ENCODE assay signal across 8 cellular contexts in the genomic region with DNA sequence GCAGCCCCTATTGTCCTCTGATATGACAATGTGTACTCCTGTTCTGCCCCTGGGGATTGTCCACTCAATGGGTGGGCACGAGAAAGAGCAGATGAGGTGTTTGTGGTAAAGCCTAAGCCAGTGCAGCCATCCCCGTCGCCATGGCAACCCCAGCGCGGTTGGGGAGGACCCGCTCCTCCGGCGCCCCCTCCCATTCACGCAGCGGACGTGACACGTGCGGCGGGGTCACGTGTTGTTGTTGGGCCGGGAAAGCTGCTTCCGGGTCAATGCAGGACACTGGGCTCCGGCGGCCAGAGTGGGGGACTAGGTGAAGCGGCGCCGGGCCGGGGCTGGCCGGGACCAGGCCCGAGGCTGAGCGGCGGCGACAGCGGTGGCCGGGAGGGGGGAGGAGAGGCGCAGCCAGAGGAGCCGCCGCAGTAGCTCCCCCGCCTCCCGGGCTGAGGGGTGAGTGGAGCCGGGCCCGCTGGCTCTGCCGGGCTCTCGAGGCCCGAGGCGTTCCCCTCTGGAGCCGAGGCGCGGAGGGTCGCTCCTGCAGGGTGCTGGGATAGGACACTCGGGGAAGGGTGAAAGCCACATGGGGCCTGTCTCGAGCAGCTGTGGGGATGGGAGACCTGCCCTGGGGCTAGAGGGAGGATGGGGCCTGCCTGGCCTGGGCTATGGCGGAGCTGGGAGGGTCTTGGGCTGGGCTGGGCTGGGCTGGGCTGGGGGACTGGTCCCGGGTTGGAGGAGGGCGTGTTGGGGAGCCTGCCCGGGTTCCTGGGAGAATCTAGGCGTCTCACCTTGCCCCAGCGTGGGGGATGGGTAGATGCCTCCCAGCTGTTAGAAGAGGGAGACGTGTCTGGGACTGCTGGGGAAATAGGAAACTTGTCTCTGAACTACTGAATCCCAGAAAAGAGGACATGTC. TPM values are rescaled to one million over a fixed set of nuclear protein-coding genes. Genes with fewer than 3 reads are reported as not detected.
DNase-seq lines count a peak whose midpoint lies in the region; ATAC-seq and TF ChIP-seq lines count a peak whose summit lies in the region.

Gene TBCEL, plus strand, starts transcription at position 255 of the 904 bp plus-strand sequence. CDS start 21,589 bp downstream, outside the sequence.

- peak within 1 kb of the TSS; percentile 77 for H3K9ac ChIP-seq in DND-41 (ENCODE audit: low read depth, low read length)
- H3K9ac ChIP-seq in KMS-11: peak within 1 kb of the TSS; percentile 74
- H3K9ac ChIP-seq in neural progenitor cell: peak within 1 kb of the TSS; percentile 67

- H2AFZ ChIP-seq in DND-41 (ENCODE audit: low read depth, low read length) (peak within 1 kb of the TSS; percentile 87), KMS-11 (ENCODE audit: low read depth) (peak within 1 kb of the TSS; percentile 52), neural progenitor cell (replicated peaks) (peak within 1 kb of the TSS; percentile 16)

- TF ChIP-seq CTCF in DND-41 (IDR thresholded peaks at IDR 0.05; ENCODE audit: borderline replicate concordance, extremely low read depth, low read length, poor library complexity, severe bottlenecking) (no peak), KMS-11 (conservative IDR thresholded peaks at IDR 0.05; ENCODE audit: low read depth, low read length) (no peak), RWPE2 (IDR thresholded peaks at IDR 0.05; ENCODE audit: poor library complexity, severe bottlenecking) (no peak), fibroblast of villous mesenchyme (IDR thresholded peaks at IDR 0.05; ENCODE audit: insufficient read depth, low read depth, low read length) (no peak), neural progenitor cell (IDR thresholded peaks at IDR 0.05) (no peak)

- H4K20me1 ChIP-seq in DND-41 (ENCODE audit: insufficient read depth, low read length): peaks cover 6% of the 10 kb centered on the region; the same call in 1 of the 2 replicates
- H4K20me1 ChIP-seq in KMS-11 (ENCODE audit: insufficient read depth): no peaks in the 10 kb centered on the region
- H4K20me1 ChIP-seq in neural progenitor cell (ENCODE audit: low read depth): peaks cover 33% of the 10 kb centered on the region

- H3K4me2 ChIP-seq in DND-41 (ENCODE audit: insufficient read depth, low read length) (peak within 1 kb of the TSS; percentile 98), KMS-11 (peak within 1 kb of the TSS; percentile 71), neural progenitor cell (peak within 1 kb of the TSS; percentile 98)

- ATAC-seq in DND-41 (ENCODE audit: insufficient read depth, low read depth) (peak; percentile 88), GM21737 (IDR thresholded peaks at IDR 0.05; ENCODE audit: unreplicated experiment) (peak; percentile 93), RWPE2 (ENCODE audit: low read depth) (peak; percentile 78)

- H3K36me3 Mint-ChIP-seq in neural progenitor cell: no peaks in the 10 kb centered on the region

- H3K27me3 ChIP-seq in DND-41 (ENCODE audit: insufficient read depth, low read length, poor library complexity) (no peaks in the 10 kb centered on the region), KMS-11 (ENCODE audit: insufficient read depth, low read depth) (no peaks in the 10 kb centered on the region), RWPE2 (ENCODE audit: insufficient read depth, poor library complexity, severe bottlenecking) (no peaks in the 10 kb centered on the region), neural progenitor cell (no peaks in the 10 kb centered on the region)

- no peaks in the 10 kb centered on the region for H3K36me3 ChIP-seq in DND-41 (ENCODE audit: insufficient read depth, low read length)
- no peaks in the 10 kb centered on the region for H3K36me3 ChIP-seq in KMS-11 (ENCODE audit: insufficient read depth)
- peaks cover 4% of the 10 kb centered on the region; the same call in 1 of the 2 replicates for H3K36me3 ChIP-seq in RWPE2 (ENCODE audit: low read depth)
- H3K36me3 ChIP-seq in neural progenitor cell: no peaks in the 10 kb centered on the region

- no peaks in the 10 kb centered on the region for H3F3A ChIP-seq in neural progenitor cell (ENCODE audit: low read depth)

- H3K79me2 ChIP-seq in DND-41 (ENCODE audit: insufficient read depth, low read length) (peaks cover 26% of the 10 kb centered on the region), KMS-11 (ENCODE audit: insufficient read depth, low read depth) (peaks cover 5% of the 10 kb centered on the region; the same call in 1 of the 2 replicates), neural progenitor cell (ENCODE audit: low read depth) (peaks cover 51% of the 10 kb centered on the region)

- H3K27ac ChIP-seq in DND-41 (ENCODE audit: low read length) (peak within 1 kb of the TSS; percentile 57), KMS-11 (no peak within 1 kb of the TSS), RWPE2 (ENCODE audit: poor library complexity, severe bottlenecking) (peak within 1 kb of the TSS; percentile 17), neural progenitor cell (no peak within 1 kb of the TSS)

- DNase-seq in DND-41 (peak; percentile 90), RWPE2 (ENCODE audit: low spot score) (peak; percentile 80), fibroblast of villous mesenchyme (ENCODE audit: low read depth) (peak; percentile 85), neural progenitor cell (ENCODE audit: low spot score) (peak; percentile 97), stromal cell of bone marrow (ENCODE audit: low read depth) (peak; percentile 69)
- DNase-seq in activated effector memory CD4-positive, alpha-beta T cell treated with Interleukin-2 at 50 U/mL for 16 hours: peak; percentile 66

- peak within 1 kb of the TSS; percentile 29 for H3K27ac Mint-ChIP-seq in neural progenitor cell

- peaks cover 28% of the 10 kb centered on the region for H3K4me1 Mint-ChIP-seq in neural progenitor cell

- H3K9me3 Mint-ChIP-seq in neural progenitor cell: no peaks in the 10 kb centered on the region

- H3K27me3 Mint-ChIP-seq in neural progenitor cell (ENCODE audit: insufficient read depth, low read depth): no peaks in the 10 kb centered on the region

- H3K4me1 ChIP-seq in DND-41 (ENCODE audit: insufficient read depth, low read length) (peaks cover 27% of the 10 kb centered on the region), KMS-11 (ENCODE audit: low read depth, poor library complexity, severe bottlenecking) (peaks cover 9% of the 10 kb centered on the region), RWPE2 (ENCODE audit: insufficient read depth, poor library complexity, severe bottlenecking) (peaks cover 10% of the 10 kb centered on the region), neural progenitor cell (peaks cover 7% of the 10 kb centered on the region)

- H3K9me3 ChIP-seq in DND-41 (ENCODE audit: insufficient read depth, low read length, severe bottlenecking): no peaks in the 10 kb centered on the region
- H3K9me3 ChIP-seq in RWPE2 (ENCODE audit: severe bottlenecking): no peaks in the 10 kb centered on the region
- H3K9me3 ChIP-seq in neural progenitor cell (ENCODE audit: low read depth): no peaks in the 10 kb centered on the region

- H3K4me3 ChIP-seq in DND-41 (ENCODE audit: low read depth in 1 of 2, low read length in 2 of 2) (peak within 1 kb of the TSS; percentile 74 to 91), KMS-11 (IDR thresholded peaks at IDR 0.05; ENCODE audit: insufficient read depth, low read depth, low read length) (no peak within 1 kb of the TSS), RWPE2 (ENCODE audit: severe bottlenecking) (peak within 1 kb of the TSS; percentile 75), fibroblast of villous mesenchyme (ENCODE audit: low read depth, low read length) (peak within 1 kb of the TSS; percentile 83), neural progenitor cell (peak within 1 kb of the TSS; percentile 68)

- peak within 1 kb of the TSS; percentile 87 for H3K4me3 Mint-ChIP-seq in neural progenitor cell

RNA-seq across cellular contexts. Expression of gene TBCEL, which starts in this region (rescaled TPM):
- 23.2 and 29.8 TPM in 2 replicates for total RNA-seq in fibroblast of villous mesenchyme
- 20.4 and 22.3 TPM in 2 replicates for total RNA-seq in neural progenitor cell (ENCODE audit: low replicate concordance)

Comparison
In these comparisons a context has a peak if more than half of its experiments do, and no peak if none do; other contexts are left out.
1. H2AFZ ChIP-seq: peak in every context shown above with its lines; median percentile 87 in DND-41; 52 in KMS-11; 16 in neural progenitor cell.
2. H3K27ac ChIP-seq: peak in DND-41 (single experiment) and RWPE2 (single experiment); none in KMS-11 (single experiment) and neural progenitor cell (single experiment).
3. Peak in every context shown above with its lines, with median percentiles within 50 percentile points of each other: ATAC-seq, DNase-seq, H3K4me2 ChIP-seq and H3K9ac ChIP-seq.